11 cellular contexts compared by ENCODE assay signal in the genomic region with DNA sequence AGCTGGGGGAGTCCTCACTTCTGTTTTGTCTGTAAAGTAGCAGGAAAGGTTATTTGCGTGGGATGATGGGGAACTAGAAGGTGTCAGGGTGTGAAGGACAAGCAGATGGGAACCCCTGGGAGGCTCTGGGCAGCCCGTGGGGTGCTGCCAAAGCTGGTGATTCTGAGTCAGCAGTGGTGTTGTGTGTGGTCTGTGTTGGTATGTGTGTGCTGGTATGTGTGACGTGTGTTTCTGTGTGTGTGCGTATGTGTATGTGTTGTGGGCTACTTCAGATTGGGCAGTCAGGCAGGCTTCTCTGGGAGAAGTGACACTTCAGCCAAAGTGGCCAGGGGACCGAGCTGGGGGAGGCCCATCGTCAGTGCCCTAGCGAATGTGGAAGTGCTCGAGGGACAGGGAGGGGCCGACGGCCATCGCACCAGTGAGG. TPM values are rescaled to one million over a fixed set of nuclear protein-coding genes. Genes with fewer than 3 reads are reported as not detected.
DNase-seq lines count a peak whose midpoint lies in the region; ATAC-seq and TF ChIP-seq lines count a peak whose summit lies in the region.
"Had no signal": no experiment of that assay in that cellular context is flagged by ENCODE, and none has a peak within 500 bp of the region (broad histone marks: within the 10 kb centered on the region; RNA-seq: fewer than 3 reads in every experiment).

No MANE protein-coding gene starts in this region.

- no peak overlapping the region for H3K4me3 ChIP-seq in fibroblast of pulmonary artery (replicated peaks; ENCODE audit: low read depth, low read length)

- DNase-seq in fibroblast of pulmonary artery (ENCODE audit: low read depth) (peak; percentile 41), DMS153 (lab: John Stamatoyannopoulos, UW) (no peak), dermis blood vessel endothelial cell (no peak), NCI-H1694 (lab: John Stamatoyannopoulos, UW) (no peak)
- no peak for DNase-seq in stimulated activated naive CD8-positive, alpha-beta T cell treated with anti-CD3 and anti-CD28 coated beads, Interleukin-15, Interleukin-2, amounts not matched to agents 100 U/mL and 50 U/mL, for 24 hours
- DNase-seq: activated CD4-positive, alpha-beta T cell treated with anti-CD3 and anti-CD28 coated beads, Interleukin-2, amount 50 U/mL, for 4 hours; endodermal cell; NCI-H146; substantia nigra had no signal

- no peak for TF ChIP-seq CTCF in fibroblast of pulmonary artery (IDR thresholded peaks at IDR 0.05; ENCODE audit: low read length, missing control alignments)

- ATAC-seq in GM18867 (IDR thresholded peaks at IDR 0.05; ENCODE audit: unreplicated experiment) (peak; percentile 80), HG03103 (IDR thresholded peaks at IDR 0.05; ENCODE audit: low read depth, unreplicated experiment) (peak; percentile 48)
- peak; percentile 60 for ATAC-seq in stimulated activated naive CD8-positive, alpha-beta T cell treated with anti-CD3 and anti-CD28 coated beads, Interleukin-15, Interleukin-2, amounts not matched to agents 100 U/mL and 50 U/mL, for 24 hours

RNA-seq across cellular contexts. Expression of gene BDKRB2, which starts 15.3 kb away (rescaled TPM):
- 0.05 and 0.34 TPM in 2 replicates for total RNA-seq in dermis blood vessel endothelial cell
